ENCODE assay signal across 1 cellular context in genomic region chr4:81421346-81422218, GRCh38.
TF ChIP-seq lines count a peak whose summit lies in the region.

No MANE protein-coding gene starts in this region.

TF ChIP-seq in K562, 482 proteins besides CTCF, POLR2A, EP300 and RAD21 (continued from another document and continues in another):
- peak in 1 of 2 experiments; percentile 92; a peak in 2 of 4 replicates for TF ChIP-seq ZNF318 (IDR thresholded peaks at IDR 0.05; ENCODE audit: borderline replicate concordance in 1 of 2, low read depth in 1 of 2)
- no peak for TF ChIP-seq CEBPG (CRISPR knock-in tag; IDR thresholded peaks at IDR 0.05)
- peak in 1 of 2 experiments; percentile 34; a peak in 2 of 4 replicates for TF ChIP-seq CEBPG (tag; conservative IDR thresholded peaks at IDR 0.05 in 1 of 2, IDR thresholded peaks at IDR 0.05 in 1 of 2)
- TF ChIP-seq BRD9 (IDR thresholded peaks at IDR 0.05; ENCODE audit: low read depth, partially characterized antibody) = peak; percentile 78
- no peak for TF ChIP-seq RNF219 (CRISPR knock-in tag; IDR thresholded peaks at IDR 0.05)
- TF ChIP-seq ZSCAN29 (IDR thresholded peaks at IDR 0.05) = no peak; the same call in 1 of the 2 replicates
- no peak for TF ChIP-seq TFAM (CRISPR knock-in tag; conservative IDR thresholded peaks at IDR 0.05)
- TF ChIP-seq ESRRB (CRISPR knock-in tag; IDR thresholded peaks at IDR 0.05; ENCODE audit: borderline replicate concordance) = no peak
- TF ChIP-seq GTF2E2 (tag; IDR thresholded peaks at IDR 0.05) = peak; percentile 79
- no peak for TF ChIP-seq ZFP30 (CRISPR knock-in tag; IDR thresholded peaks at IDR 0.05; ENCODE audit: borderline replicate concordance)
- TF ChIP-seq TOE1 (IDR thresholded peaks at IDR 0.05; ENCODE audit: borderline replicate concordance) = peak; percentile 76
- TF ChIP-seq TOE1 (CRISPR knock-in tag; IDR thresholded peaks at IDR 0.05; ENCODE audit: borderline replicate concordance, low read depth) = no peak
- 0 out of 4 replicates have a peak, but pooled peaks of 1 of the 2 experiments have one; percentile 29 for TF ChIP-seq NONO (IDR thresholded peaks at IDR 0.05; ENCODE audit: low read depth in 2 of 2, low read length in 1 of 2)
- no peak for TF ChIP-seq MBD1 (CRISPR knock-in tag; IDR thresholded peaks at IDR 0.05)
- TF ChIP-seq HMG20B (CRISPR knock-in tag; IDR thresholded peaks at IDR 0.05) = no peak
- no peak for TF ChIP-seq CBFB (CRISPR knock-in tag; IDR thresholded peaks at IDR 0.05)
- peak; percentile 44 for TF ChIP-seq TBP (optimal IDR thresholded peaks at IDR 0.05; ENCODE audit: low read depth, low read length)
- TF ChIP-seq HNRNPLL (IDR thresholded peaks at IDR 0.05; ENCODE audit: low read depth, low read length, poor library complexity, severe bottlenecking) = no peak
- TF ChIP-seq ZNF311 (CRISPR knock-in tag; IDR thresholded peaks at IDR 0.05) = no peak
- TF ChIP-seq TAF1 (IDR thresholded peaks at IDR 0.05; ENCODE audit: control insufficient read depth, extremely low read depth, insufficient read depth, low read length, severe bottlenecking) = peak; percentile 64
- no peak for TF ChIP-seq ZNF584 (CRISPR knock-in tag; IDR thresholded peaks at IDR 0.05; ENCODE audit: low read depth)
- no peak for TF ChIP-seq SREBF1 (IDR thresholded peaks at IDR 0.05; ENCODE audit: borderline replicate concordance, low read depth, low read length)
- peak; percentile 100 for TF ChIP-seq FOSL1 (tag; conservative IDR thresholded peaks at IDR 0.05)
- peak; percentile 57; the same call in 1 of the 2 replicates for TF ChIP-seq MEF2A (IDR thresholded peaks at IDR 0.05; ENCODE audit: control insufficient read depth, low read depth, low read length)
- TF ChIP-seq TFE3 (CRISPR knock-in tag; IDR thresholded peaks at IDR 0.05) = no peak
- TF ChIP-seq ARNT (IDR thresholded peaks at IDR 0.05) = peak; percentile 85 to 91; a peak in 3 of 4 replicates
- TF ChIP-seq ETV5 (CRISPR knock-in tag; IDR thresholded peaks at IDR 0.05; ENCODE audit: low read depth) = peak; percentile 46
- no peak for TF ChIP-seq MCM7 (IDR thresholded peaks at IDR 0.05)
- peak; percentile 85 for TF ChIP-seq KLF16 (IDR thresholded peaks at IDR 0.05)
- TF ChIP-seq SMC3 (conservative IDR thresholded peaks at IDR 0.05; ENCODE audit: insufficient read depth, low read depth, low read length) = no peak
- peak; percentile 91 for TF ChIP-seq CBFA2T2 (conservative IDR thresholded peaks at IDR 0.05)
- TF ChIP-seq ADNP (tag; IDR thresholded peaks at IDR 0.05) = peak; percentile 89
- peak; percentile 94 for TF ChIP-seq ATF7 (IDR thresholded peaks at IDR 0.05)
- TF ChIP-seq MNT (conservative IDR thresholded peaks at IDR 0.05) = peak; percentile 25 to 45; a peak in 1 of 4 replicates
- TF ChIP-seq KAT2B (IDR thresholded peaks at IDR 0.05; ENCODE audit: low read depth, low read length) = no peak
- no peak for TF ChIP-seq POLR2AphosphoS2 (IDR thresholded peaks at IDR 0.05; ENCODE audit: low read length)
- no peak for TF ChIP-seq RHOXF2B (CRISPR knock-in tag; conservative IDR thresholded peaks at IDR 0.05)
- TF ChIP-seq HDAC1 (IDR thresholded peaks at IDR 0.05) = peak in 1 of 2 experiments; percentile 66; a peak in 2 of 4 replicates
- peak; percentile 94 for TF ChIP-seq MAFG (tag; conservative IDR thresholded peaks at IDR 0.05)
- no peak for TF ChIP-seq COPS2 (conservative IDR thresholded peaks at IDR 0.05)
- no peak for TF ChIP-seq HNRNPL (IDR thresholded peaks at IDR 0.05; ENCODE audit: low read depth, low read length)
- TF ChIP-seq TARDBP (IDR thresholded peaks at IDR 0.05) = no peak
- TF ChIP-seq RBBP5 (IDR thresholded peaks at IDR 0.05; ENCODE audit: borderline replicate concordance, insufficient read depth, low read length, poor library complexity, severe bottlenecking) = peak; percentile 40
- TF ChIP-seq HIVEP1 (CRISPR knock-in tag; IDR thresholded peaks at IDR 0.05) = no peak
- no peak for TF ChIP-seq GTF2B (IDR thresholded peaks at IDR 0.05; ENCODE audit: extremely low read depth, insufficient read length)
- no peak for TF ChIP-seq CREBBP (IDR thresholded peaks at IDR 0.05; ENCODE audit: low read depth, low read length)
- no peak for TF ChIP-seq ZNF23 (CRISPR knock-in tag; IDR thresholded peaks at IDR 0.05)
- peak; percentile 81; the same call in 1 of the 2 replicates for TF ChIP-seq NBN (IDR thresholded peaks at IDR 0.05; ENCODE audit: low read depth)
- peak; percentile 91 for TF ChIP-seq ELF1 (tag; IDR thresholded peaks at IDR 0.05)
- TF ChIP-seq STAT5B (CRISPR knock-in tag; IDR thresholded peaks at IDR 0.05) = no peak
- no peak for TF ChIP-seq HDAC6 (IDR thresholded peaks at IDR 0.05; ENCODE audit: low read depth, low read length)
- no peak for TF ChIP-seq CHD1 (IDR thresholded peaks at IDR 0.05; ENCODE audit: low read length)
- peak; percentile 40; the same call in 1 of the 2 replicates for TF ChIP-seq LCOR (CRISPR knock-in tag; IDR thresholded peaks at IDR 0.05)
- TF ChIP-seq KHSRP (IDR thresholded peaks at IDR 0.05) = no peak
- TF ChIP-seq ZBED1 (IDR thresholded peaks at IDR 0.05) = no peak
- no peak for TF ChIP-seq ZNF586 (CRISPR knock-in tag; conservative IDR thresholded peaks at IDR 0.05)
- TF ChIP-seq SMARCB1 (IDR thresholded peaks at IDR 0.05; ENCODE audit: insufficient read length, low read depth) = no peak
- TF ChIP-seq ZNF507 (tag; conservative IDR thresholded peaks at IDR 0.05) = no peak
- no peak for TF ChIP-seq IRF9 (tag; IDR thresholded peaks at IDR 0.05)
- no peak for TF ChIP-seq SLC30A9 (CRISPR knock-in tag; IDR thresholded peaks at IDR 0.05)
- no peak for TF ChIP-seq PCBP2 (IDR thresholded peaks at IDR 0.05; ENCODE audit: low read depth, low read length, poor library complexity, severe bottlenecking)
